ENCODE assay signal across 15 cellular contexts in the genomic region with DNA sequence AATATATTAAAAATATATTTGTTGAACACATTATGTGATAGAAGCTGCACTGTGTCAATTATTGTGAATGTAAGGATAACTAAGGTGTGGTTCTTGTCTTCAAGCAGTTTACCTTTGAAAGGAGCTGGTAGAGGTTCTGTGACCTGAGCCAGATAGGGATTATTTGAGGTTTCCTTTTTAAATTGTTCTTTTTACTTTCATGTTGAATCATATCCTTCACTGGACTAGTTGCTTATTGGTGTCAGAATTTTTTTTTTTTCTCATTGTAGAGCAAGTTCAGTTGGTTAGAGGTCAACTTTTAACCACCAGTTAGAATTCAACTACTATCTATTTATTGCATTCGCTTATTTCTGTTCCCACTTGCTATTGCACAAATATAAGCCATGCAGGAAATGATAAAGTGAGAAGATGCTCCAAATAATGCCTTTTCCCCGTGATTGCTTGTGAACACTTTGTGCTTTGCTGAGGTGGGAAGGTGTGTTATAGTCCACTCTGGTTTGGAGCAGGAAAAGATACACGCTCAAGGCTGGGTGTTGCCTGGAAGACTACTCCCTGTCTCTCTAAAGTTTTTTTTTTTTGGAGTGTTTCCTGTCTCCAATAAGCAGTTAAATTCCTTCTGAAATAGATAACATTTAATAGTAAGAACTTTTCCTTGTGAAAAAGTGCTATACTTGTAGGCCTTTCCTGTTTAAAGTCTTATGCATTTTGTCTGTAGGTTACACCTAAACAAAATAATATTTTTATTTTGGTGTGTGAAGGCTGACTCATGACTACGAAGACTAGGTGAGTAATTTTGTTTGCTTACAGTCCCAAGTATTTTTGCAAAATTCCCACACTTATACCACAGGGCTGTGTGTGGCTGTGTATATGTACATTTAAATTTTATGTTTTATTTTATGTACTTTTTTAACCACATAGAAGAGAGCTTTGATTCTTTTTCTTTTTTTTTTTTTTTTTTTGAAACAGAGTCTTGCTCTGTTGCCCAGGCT.
A peak's percentile ranks its signal among the peaks of the same experiment; 100 is the strongest.
DNase-seq lines count a peak whose midpoint lies in the region; ATAC-seq and FAIRE-seq lines count a peak whose summit lies in the region.
"Had no signal": no experiment of that assay in that cellular context is flagged by ENCODE, and none has a peak within 500 bp of the region (broad histone marks: within the 10 kb centered on the region; RNA-seq: fewer than 3 reads in every experiment).

No MANE protein-coding gene starts in this region.

- H3K9me3 Mint-ChIP-seq in effector memory CD8-positive, alpha-beta T cell: no peaks in the 10 kb centered on the region
- H3K9me3 Mint-ChIP-seq in activated CD4-positive, alpha-beta T cell treated with anti-CD3 and anti-CD28 coated beads, Interleukin-2, amount 10 ng/mL, durations not matched to agents 7 days and 5 days: no peaks in the 10 kb centered on the region
- H3K9me3 Mint-ChIP-seq: GM23338 had no signal

- H3F3A ChIP-seq in GM23248 (ENCODE audit: insufficient read depth): no peaks in the 10 kb centered on the region

- H3K27me3 ChIP-seq in GM23248 (replicated peaks; ENCODE audit: insufficient read depth): no peaks in the 10 kb centered on the region; the same call in 1 of the 2 replicates

- H3K27me3 Mint-ChIP-seq in effector memory CD8-positive, alpha-beta T cell: peaks cover 22 to 33% of the 10 kb centered on the region in 2 donors
- no peaks in the 10 kb centered on the region for H3K27me3 Mint-ChIP-seq in activated CD4-positive, alpha-beta T cell treated with anti-CD3 and anti-CD28 coated beads, Interleukin-2, amount 10 ng/mL, durations not matched to agents 7 days and 5 days
- H3K27me3 Mint-ChIP-seq: IgD-negative memory B cell had no signal

- H4K20me1 ChIP-seq in GM23248 (ENCODE audit: insufficient read depth): no peaks in the 10 kb centered on the region

- peak; percentile 4 for DNase-seq in GM18507 (ENCODE audit: extremely low spot score, insufficient read length, low read depth)
- DNase-seq in LoVo (ENCODE audit: low spot score): peak; percentile 14
- no peak for DNase-seq in GM23248
- DNase-seq in effector memory CD8-positive, alpha-beta T cell: no peak
- no peak for DNase-seq in activated CD4-positive, alpha-beta T cell treated with anti-CD3 and anti-CD28 coated beads, Interleukin-2, amount 10 ng/mL, durations not matched to agents 7 days and 5 days
- DNase-seq in stimulated activated CD4-positive, alpha-beta T cell treated with anti-CD3 and anti-CD28 coated beads, Interleukin-4, amount 100 ng/mL, for 24 hours: no peak
- DNase-seq: EL, RPMI8226, WERI-Rb-1 had no signal

- no peaks in the 10 kb centered on the region for H3K9me3 ChIP-seq in GM23248 (ENCODE audit: low read depth)

- H3K36me3 ChIP-seq in GM23248 (ENCODE audit: low read depth): no peaks in the 10 kb centered on the region
- H3K36me3 ChIP-seq: WERI-Rb-1 had no signal

- H3K36me3 Mint-ChIP-seq in effector memory CD8-positive, alpha-beta T cell (ENCODE audit: insufficient read depth): no peaks in the 10 kb centered on the region
- H3K36me3 Mint-ChIP-seq in activated CD4-positive, alpha-beta T cell treated with anti-CD3 and anti-CD28 coated beads, Interleukin-2, amount 10 ng/mL, durations not matched to agents 7 days and 5 days (ENCODE audit: low read depth): no peaks in the 10 kb centered on the region
- H3K36me3 Mint-ChIP-seq: IgD-negative memory B cell had no signal

- POLR2A ChIA-PET in activated CD4-positive, alpha-beta T cell treated with anti-CD3 and anti-CD28 coated beads, Interleukin-2, amount 10 ng/mL, durations not matched to agents 7 days and 5 days (lab: Charles Lee): no interaction called here

- no peak overlapping the region for H3K9ac ChIP-seq in GM23248

- no peaks in the 10 kb centered on the region for H3K9me2 ChIP-seq in GM23248 (ENCODE audit: insufficient read depth)

- no peak overlapping the region for H3K4me3 Mint-ChIP-seq in effector memory CD8-positive, alpha-beta T cell
- H3K4me3 Mint-ChIP-seq in activated CD4-positive, alpha-beta T cell treated with anti-CD3 and anti-CD28 coated beads, Interleukin-2, amount 10 ng/mL, durations not matched to agents 7 days and 5 days: no peak overlapping the region
- H3K4me3 Mint-ChIP-seq: GM23338, IgD-negative memory B cell, neural crest cell had no signal

- peak; percentile 74 for FAIRE-seq in GM18507 (lab: Jason Lieb, UNC)

- no peak overlapping the region for H3K4me2 ChIP-seq in GM23248 (ENCODE audit: unreplicated experiment)
- H3K4me2 ChIP-seq: GM23338 had no signal

- ATAC-seq in GM19468 (IDR thresholded peaks at IDR 0.05; ENCODE audit: extremely low read depth, unreplicated experiment) (peak; percentile 53), HG02970 (IDR thresholded peaks at IDR 0.05; ENCODE audit: low FRiP score, unreplicated experiment) (peak; percentile 59)
- no peak for ATAC-seq in effector memory CD8-positive, alpha-beta T cell (replicated peaks)
- ATAC-seq: GM23338 had no signal

- H3K27ac Mint-ChIP-seq in effector memory CD8-positive, alpha-beta T cell: no peak overlapping the region
- H3K27ac Mint-ChIP-seq in activated CD4-positive, alpha-beta T cell treated with anti-CD3 and anti-CD28 coated beads, Interleukin-2, amount 10 ng/mL, durations not matched to agents 7 days and 5 days: no peak overlapping the region
- H3K27ac Mint-ChIP-seq: GM23338, IgD-negative memory B cell had no signal

- no peaks in the 10 kb centered on the region for H3K4me1 ChIP-seq in GM23248 (ENCODE audit: insufficient read depth)

- in situ Hi-C loops in GM23248 (cut with MboI): no loop called here

- no peaks in the 10 kb centered on the region for H3K4me1 Mint-ChIP-seq in effector memory CD8-positive, alpha-beta T cell (ENCODE audit: low read depth in 2 of 2)
- no peaks in the 10 kb centered on the region for H3K4me1 Mint-ChIP-seq in activated CD4-positive, alpha-beta T cell treated with anti-CD3 and anti-CD28 coated beads, Interleukin-2, amount 10 ng/mL, durations not matched to agents 7 days and 5 days
- H3K4me1 Mint-ChIP-seq: GM23338, neural crest cell had no signal

- no peak overlapping the region for H3K4me3 ChIP-seq in GM23248
- H3K4me3 ChIP-seq: GM23338, skin epidermis had no signal

- 12 to 18% methylated on average over 4 of the region's 4 CpGs for WGBS in GM23248 (ENCODE audit: low coverage in 1 of 2, low lambda C conversion rate in 2 of 2, missing lambda C conversion rate in 2 of 2), 2 experiments

- no peak overlapping the region for H2AFZ ChIP-seq in GM23248
- H2AFZ ChIP-seq: GM23338 had no signal

- H3K27ac ChIP-seq in GM23248: no peak overlapping the region
- H3K27ac ChIP-seq: skin epidermis, WERI-Rb-1 had no signal

- H3K79me2 ChIP-seq in GM23248 (ENCODE audit: insufficient read depth): no peaks in the 10 kb centered on the region

- CTCF ChIA-PET in activated CD4-positive, alpha-beta T cell treated with anti-CD3 and anti-CD28 coated beads, Interleukin-2, amount 10 ng/mL, durations not matched to agents 7 days and 5 days (lab: Charles Lee): no interaction called here

Comparison
In these comparisons a context has a peak if more than half of its experiments do, and no peak if none do; other contexts are left out.
1. DNase-seq: peak in GM18507 (single experiment) and LoVo (single experiment); none in GM23248 (single experiment), effector memory CD8-positive, alpha-beta T cell (0 of 3), activated CD4-positive, alpha-beta T cell treated with anti-CD3 and anti-CD28 coated beads, Interleukin-2, amount 10 ng/mL, durations not matched to agents 7 days and 5 days (single experiment) and stimulated activated CD4-positive, alpha-beta T cell treated with anti-CD3 and anti-CD28 coated beads, Interleukin-4, amount 100 ng/mL, for 24 hours (single experiment).